Comparison of ENCODE assay signal across 5 cellular contexts in genomic region chr2:131480351-131480750, GRCh38. TPM values are rescaled to one million over a fixed set of nuclear protein-coding genes. Genes with fewer than 3 reads are reported as not detected.
"Had no signal": no experiment of that assay in that cellular context is flagged by ENCODE, and none has a peak within 500 bp of the region (broad histone marks: within the 10 kb centered on the region; RNA-seq: fewer than 3 reads in every experiment).

No MANE protein-coding gene starts in this region.

RNA-seq across cellular contexts. Expression of gene TUBA3D, which starts 4.4 kb away (rescaled TPM):
- total RNA-seq: GM23338, H1, H9, HT-29, IMR-90 had no signal
- polyA plus RNA-seq: IMR-90 had no signal
